Comparison of ENCODE assay signal across 14 cellular contexts in genomic region chr18:3171631-3172030, GRCh38.
"Had no signal": no experiment of that assay in that cellular context is flagged by ENCODE, and none has a peak within 500 bp of the region (broad histone marks: within the 10 kb centered on the region; RNA-seq: fewer than 3 reads in every experiment).

No MANE protein-coding gene starts in this region.

- H3K36me3 ChIP-seq: prostate gland, right lobe of liver had no signal

- H3K9me3 Mint-ChIP-seq: activated naive CD4-positive, alpha-beta T cell treated with anti-CD3 and anti-CD28 coated beads, Interleukin-2, amount 10 ng/mL, durations not matched to agents 7 days and 5 days; activated T-helper 17 cell treated with anti-CD3 and anti-CD28 coated beads, Interleukin-2, amount 50 U/mL, for 72 hours; naive thymus-derived CD8-positive, alpha-beta T cell; type B pancreatic cell had no signal

- H3K36me3 Mint-ChIP-seq: activated naive CD4-positive, alpha-beta T cell treated with anti-CD3 and anti-CD28 coated beads, Interleukin-2, amount 10 ng/mL, durations not matched to agents 7 days and 5 days; type B pancreatic cell had no signal

- H3K4me1 Mint-ChIP-seq: activated T-helper 17 cell treated with anti-CD3 and anti-CD28 coated beads, Interleukin-2, amount 50 U/mL, for 72 hours; naive thymus-derived CD8-positive, alpha-beta T cell had no signal

- H3K4me3 Mint-ChIP-seq: activated naive CD4-positive, alpha-beta T cell treated with anti-CD3 and anti-CD28 coated beads, Interleukin-2, amount 10 ng/mL, durations not matched to agents 7 days and 5 days; activated T-helper 17 cell treated with anti-CD3 and anti-CD28 coated beads, Interleukin-2, amount 50 U/mL, for 72 hours; naive thymus-derived CD8-positive, alpha-beta T cell; type B pancreatic cell had no signal

- H3K9me3 ChIP-seq: prostate gland, right lobe of liver had no signal

- H3K27ac ChIP-seq: coronary artery, prostate gland had no signal

- H3K4me3 ChIP-seq: coronary artery, prostate gland, right lobe of liver had no signal

- H3K27me3 ChIP-seq: right lobe of liver had no signal

- H3K4me1 ChIP-seq: prostate gland had no signal

- DNase-seq: activated CD4-positive, alpha-beta T cell treated with anti-CD3 and anti-CD28 coated beads, Interleukin-2, amount 50 U/mL, for 1 hour; activated naive CD4-positive, alpha-beta T cell treated with anti-CD3 and anti-CD28 coated beads, Interleukin-2, amount 10 ng/mL, durations not matched to agents 7 days and 5 days; activated T-cell treated with anti-CD3 and anti-CD28 coated beads for 4 hours; central memory CD4-positive, alpha-beta T cell; effector CD8-positive, alpha-beta T cell; hippocampal formation; naive thymus-derived CD8-positive, alpha-beta T cell; nucleus accumbens; right lobe of liver; stimulated activated naive CD4-positive, alpha-beta T cell had no signal

- ATAC-seq: activated T-helper 17 cell treated with anti-CD3 and anti-CD28 coated beads, Interleukin-2, amount 50 U/mL, for 72 hours; naive thymus-derived CD8-positive, alpha-beta T cell had no signal

- H3K27me3 Mint-ChIP-seq: activated naive CD4-positive, alpha-beta T cell treated with anti-CD3 and anti-CD28 coated beads, Interleukin-2, amount 10 ng/mL, durations not matched to agents 7 days and 5 days; activated T-helper 17 cell treated with anti-CD3 and anti-CD28 coated beads, Interleukin-2, amount 50 U/mL, for 72 hours; naive thymus-derived CD8-positive, alpha-beta T cell; type B pancreatic cell had no signal

- H3K27ac Mint-ChIP-seq: activated naive CD4-positive, alpha-beta T cell treated with anti-CD3 and anti-CD28 coated beads, Interleukin-2, amount 10 ng/mL, durations not matched to agents 7 days and 5 days; activated T-helper 17 cell treated with anti-CD3 and anti-CD28 coated beads, Interleukin-2, amount 50 U/mL, for 72 hours; naive thymus-derived CD8-positive, alpha-beta T cell; type B pancreatic cell had no signal
